In the genomic region with DNA sequence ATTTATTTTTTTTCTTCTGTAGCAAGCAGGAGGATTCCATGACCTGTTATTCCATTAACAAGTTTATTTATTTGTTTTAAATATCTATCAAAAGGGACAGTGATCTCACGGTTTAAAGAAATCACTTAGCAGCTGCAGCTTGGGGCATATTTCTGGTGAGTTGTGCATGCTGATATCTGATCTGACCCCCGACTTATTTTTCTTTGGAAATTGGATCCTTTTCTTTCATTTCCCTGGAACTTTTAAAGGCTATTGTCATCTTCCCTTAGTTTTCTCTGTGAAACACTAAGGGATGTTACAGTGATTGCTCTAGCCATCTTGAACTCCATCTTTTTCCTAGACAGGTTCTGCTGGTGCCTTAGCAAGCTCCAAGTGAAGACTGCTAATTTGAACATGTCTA, we compare ENCODE assay signal across 27 cellular contexts.
"Had no signal": no experiment of that assay in that cellular context is flagged by ENCODE, and none has a peak within 500 bp of the region (broad histone marks: within the 10 kb centered on the region; RNA-seq: fewer than 3 reads in every experiment).

No MANE protein-coding gene starts in this region.

- H3K27ac ChIP-seq: colonic mucosa, epithelial cell of prostate, esophagus squamous epithelium, gastrocnemius medialis, heart right ventricle, left lung, lower lobe of right lung had no signal

- H3K4me1 ChIP-seq: colonic mucosa, esophagus squamous epithelium, gastrocnemius medialis, left lung, lower lobe of right lung had no signal

- H3K27me3 ChIP-seq: colonic mucosa, esophagus squamous epithelium, gastrocnemius medialis, heart right ventricle, left lung had no signal

- H3K36me3 ChIP-seq: colonic mucosa, esophagus squamous epithelium, gastrocnemius medialis, heart right ventricle, left lung, lower lobe of right lung had no signal

- DNase-seq: colonic mucosa; cortex of kidney; effector CD8-positive, alpha-beta T cell; effector memory CD8-positive, alpha-beta T cell; endodermal cell; erythroblast; esophagus squamous epithelium; foreskin fibroblast; foreskin melanocyte; gastrocnemius medialis; glutamatergic neuron; head of caudate nucleus; heart right ventricle; hippocampal formation; immature natural killer cell; islet precursor cell; kidney; kidney glomerular epithelial cell; left colon; left lung; left ventricle myocardium superior; lower lobe of right lung; mesenchymal stem cell; mucosa of descending colon; naive thymus-derived CD4-positive, alpha-beta T cell had no signal

- ATAC-seq: effector memory CD8-positive, alpha-beta T cell; esophagus mucosa; gastrocnemius medialis; heart right ventricle; left colon; left lung; left ventricle myocardium superior; lower lobe of right lung; mucosa of descending colon; naive thymus-derived CD4-positive, alpha-beta T cell had no signal

- H3K9me3 ChIP-seq: colonic mucosa, esophagus squamous epithelium, gastrocnemius medialis, heart right ventricle, left lung, lower lobe of right lung, mucosa of descending colon had no signal

- H3K4me3 ChIP-seq: colonic mucosa, esophagus squamous epithelium, gastrocnemius medialis, heart right ventricle, left lung, lower lobe of right lung, mucosa of descending colon had no signal
